In genomic region chr2:71940695-71941094, GRCh38 we compare ENCODE assay signal across 20 cellular contexts.
A peak's percentile ranks its signal among the peaks of the same experiment; 100 is the strongest.
DNase-seq lines count a peak whose midpoint lies in the region; ATAC-seq and TF ChIP-seq lines count a peak whose summit lies in the region.
"Had no signal": no experiment of that assay in that cellular context is flagged by ENCODE, and none has a peak within 500 bp of the region (broad histone marks: within the 10 kb centered on the region; RNA-seq: fewer than 3 reads in every experiment).

No MANE protein-coding gene starts in this region.

- WGBS in mammary epithelial cell (ENCODE audit: low coverage, missing lambda C conversion rate) = 83% methylated on average over 4 of the region's 5 CpGs
- WGBS in lung, 2 donors = 87 to 88% methylated on average over 5 of the region's 5 CpGs
- WGBS in transverse colon (ENCODE audit: low coverage in 1 of 2), 2 donors = 39 to 57% methylated on average over 5 of the region's 5 CpGs

- no peak overlapping the region for H2AFZ ChIP-seq in mammary epithelial cell (ENCODE audit: low read depth, low read length)

- CTCF ChIA-PET in MCF 10A (lab: Yijun Ruan, JAX) (interaction anchor here (0.7 kb wide), 1 partner anchor 17 kb away, joined by 3 read pairs; no protein-coding TSS in a partner anchor), mammary epithelial cell (lab: Charles Lee; ENCODE audit: low non-redundant PET) (no interaction called here)

- POLR2A ChIA-PET in MCF 10A (lab: Yijun Ruan, JAX) = no interaction called here
- POLR2A ChIA-PET in naive thymus-derived CD8-positive, alpha-beta T cell (lab: Charles Lee) = no interaction called here

- H3K27me3 ChIP-seq in mammary epithelial cell (ENCODE audit: insufficient read depth, low read length) (peaks cover 6% of the 10 kb centered on the region), lung (ENCODE audit: control insufficient read depth, insufficient read depth) (no peaks in the 10 kb centered on the region), transverse colon (no peaks in the 10 kb centered on the region)
- H3K27me3 ChIP-seq: SJCRH30 had no signal

- DNase-seq in MCF 10A (ENCODE audit: unreplicated experiment) = peak; percentile 83
- no peak for DNase-seq in mammary epithelial cell
- DNase-seq in cerebellar nuclear complex (lab: John Stamatoyannopoulos, UW) = peak; percentile 63 to 84
- peak; percentile 26 for DNase-seq in lung (ENCODE audit: low spot score)
- peak; percentile 30 for DNase-seq in transverse colon
- DNase-seq in naive thymus-derived CD8-positive, alpha-beta T cell = no peak
- no peak for DNase-seq in progenitor cell of endocrine pancreas (ENCODE audit: low spot score, unreplicated experiment)
- DNase-seq in GM19238 (ENCODE audit: insufficient read length, low spot score) = no peak
- DNase-seq: activated CD8-positive, alpha-beta memory T cell treated with anti-CD3 and anti-CD28 coated beads, Interleukin-2, amount 50 U/mL, for 4 hours; activated naive CD4-positive, alpha-beta T cell treated with Interleukin-2 at 50 U/mL for 16 hours; NCI-H1930; SJCRH30; stimulated activated naive CD4-positive, alpha-beta T cell; T-helper 2 cell had no signal

- no peaks in the 10 kb centered on the region for H3K79me2 ChIP-seq in mammary epithelial cell (ENCODE audit: insufficient read depth, low read length)

- TF ChIP-seq POLR2A in transverse colon (IDR thresholded peaks at IDR 0.05) = no peak

- no peak for TF ChIP-seq CTCF in MCF 10A (IDR thresholded peaks at IDR 0.05; ENCODE audit: unreplicated experiment)
- no peak for TF ChIP-seq CTCF in mammary epithelial cell (conservative IDR thresholded peaks at IDR 0.05 in 1 of 2, IDR thresholded peaks at IDR 0.05 in 1 of 2; ENCODE audit: extremely low read depth in 1 of 2, insufficient read depth in 1 of 2, low read depth in 1 of 2, low read length in 2 of 2)
- TF ChIP-seq CTCF in lung (IDR thresholded peaks at IDR 0.05; ENCODE audit: control extremely low read depth, extremely low read depth) = no peak
- TF ChIP-seq CTCF in transverse colon (IDR thresholded peaks at IDR 0.05) = no peak
- TF ChIP-seq CTCF in progenitor cell of endocrine pancreas (IDR thresholded peaks at IDR 0.05; ENCODE audit: unreplicated experiment) = no peak

- BruUV-seq in MCF 10A (replicated peaks; lab: Mats Ljungman, UMichigan) = no TSS peak
- BruUV-seq in mammary epithelial cell (replicated peaks; lab: Mats Ljungman, UMichigan) = no TSS peak

- no peak overlapping the region for H3K4me3 ChIP-seq in mammary epithelial cell (replicated peaks in 1 of 3; ENCODE audit: insufficient read depth in 1 of 3, low read depth in 2 of 3, low read length in 3 of 3)
- no peak overlapping the region for H3K4me3 ChIP-seq in lung
- no peak overlapping the region for H3K4me3 ChIP-seq in transverse colon
- H3K4me3 ChIP-seq: heart right ventricle, SJCRH30 had no signal

- no peaks in the 10 kb centered on the region for H3K27me3 Mint-ChIP-seq in MCF 10A (ENCODE audit: insufficient read depth, unreplicated experiment)
- H3K27me3 Mint-ChIP-seq in naive thymus-derived CD8-positive, alpha-beta T cell = peaks cover 1 to 22% (median 6%) of the 10 kb centered on the region in 5 donors
- H3K27me3 Mint-ChIP-seq in progenitor cell of endocrine pancreas = peaks cover 24% of the 10 kb centered on the region
- H3K27me3 Mint-ChIP-seq: dendritic cell treated with granulocyte-macrophage colony-stimulating factor and Interleukin-4, amounts not matched to agents 40 ng/mL and 50 ng/mL, for 4 days had no signal

- H3K4me2 ChIP-seq in mammary epithelial cell (ENCODE audit: insufficient read depth, low read depth, low read length) = no peak overlapping the region

- no peaks in the 10 kb centered on the region for H4K20me1 ChIP-seq in mammary epithelial cell (ENCODE audit: insufficient read depth, low read length)

- no peak for ATAC-seq in lung (ENCODE audit: insufficient read depth, low FRiP score)
- ATAC-seq in naive thymus-derived CD8-positive, alpha-beta T cell = no peak
- ATAC-seq: activated CD4-positive, CD25-positive, alpha-beta regulatory T cell treated with anti-CD3 and anti-CD28 coated beads, Interleukin-2, amount 50 U/mL, for 24 hours; CD8-positive, alpha-beta T cell; esophagus mucosa had no signal

- no peaks in the 10 kb centered on the region for H3K9me3 Mint-ChIP-seq in MCF 10A (ENCODE audit: unreplicated experiment)
- H3K9me3 Mint-ChIP-seq in naive thymus-derived CD8-positive, alpha-beta T cell = no peaks in the 10 kb centered on the region
- H3K9me3 Mint-ChIP-seq in progenitor cell of endocrine pancreas (ENCODE audit: low read depth) = no peaks in the 10 kb centered on the region
- H3K9me3 Mint-ChIP-seq: CD8-positive, alpha-beta T cell; dendritic cell treated with granulocyte-macrophage colony-stimulating factor and Interleukin-4, amounts not matched to agents 40 ng/mL and 50 ng/mL, for 4 days had no signal

- dilution Hi-C loops in mammary epithelial cell (cut with HindIII; ENCODE audit: low sequenced_read_pairs) = loop anchor here (25.0 kb wide), 1 partner anchor 197 kb away; the partner anchor contains the start of gene CYP26B1

- no peaks in the 10 kb centered on the region for H3K4me1 ChIP-seq in mammary epithelial cell (ENCODE audit: insufficient read depth, low read length)
- no peaks in the 10 kb centered on the region for H3K4me1 ChIP-seq in lung (ENCODE audit: control insufficient read depth in 2 of 2, insufficient read depth in 2 of 2, low read length in 2 of 2)
- peaks cover 0 to 20% (median 8%) of the 10 kb centered on the region in 4 donors for H3K4me1 ChIP-seq in transverse colon
- H3K4me1 ChIP-seq: SJCRH30 had no signal

- H3K36me3 Mint-ChIP-seq in MCF 10A (ENCODE audit: insufficient read depth, unreplicated experiment) = no peaks in the 10 kb centered on the region
- no peaks in the 10 kb centered on the region for H3K36me3 Mint-ChIP-seq in naive thymus-derived CD8-positive, alpha-beta T cell
- no peaks in the 10 kb centered on the region for H3K36me3 Mint-ChIP-seq in progenitor cell of endocrine pancreas (ENCODE audit: insufficient read depth)
- H3K36me3 Mint-ChIP-seq: CD8-positive, alpha-beta T cell had no signal

- H3K9ac ChIP-seq in mammary epithelial cell (ENCODE audit: insufficient read depth, low read length) = no peak overlapping the region

- intact Hi-C loops in MCF 10A (cut with micrococcal nuclease) = no loop called here
- intact Hi-C loops in mammary epithelial cell (cut with micrococcal nuclease) = no loop called here
- intact Hi-C loops in transverse colon (cut with DNase I; ENCODE audit: low total_unique reads) = no loop called here

- no peak overlapping the region for H3K4me3 Mint-ChIP-seq in MCF 10A (ENCODE audit: unreplicated experiment)
- H3K4me3 Mint-ChIP-seq in naive thymus-derived CD8-positive, alpha-beta T cell = no peak overlapping the region
- no peak overlapping the region for H3K4me3 Mint-ChIP-seq in progenitor cell of endocrine pancreas (ENCODE audit: low read depth)
- H3K4me3 Mint-ChIP-seq: CD8-positive, alpha-beta T cell; dendritic cell treated with granulocyte-macrophage colony-stimulating factor and Interleukin-4, amounts not matched to agents 40 ng/mL and 50 ng/mL, for 4 days; H9 had no signal

- H3K4me1 Mint-ChIP-seq in MCF 10A (ENCODE audit: insufficient read depth, unreplicated experiment) (no peaks in the 10 kb centered on the region), progenitor cell of endocrine pancreas (ENCODE audit: low read depth) (no peaks in the 10 kb centered on the region)
- no peaks in the 10 kb centered on the region for H3K4me1 Mint-ChIP-seq in naive thymus-derived CD8-positive, alpha-beta T cell

- H3K9me3 ChIP-seq in mammary epithelial cell (replicated peaks; ENCODE audit: insufficient read depth, low read length) (no peaks in the 10 kb centered on the region), lung (ENCODE audit: control insufficient read depth in 2 of 2, insufficient read depth in 1 of 2, low read length in 1 of 2) (no peaks in the 10 kb centered on the region), transverse colon (no peaks in the 10 kb centered on the region)
- H3K9me3 ChIP-seq: heart right ventricle, SJCRH30 had no signal

- H3K36me3 ChIP-seq in mammary epithelial cell (ENCODE audit: insufficient read depth, low read length) (no peaks in the 10 kb centered on the region), lung (ENCODE audit: control insufficient read depth in 2 of 2, insufficient read depth in 2 of 2, low read length in 2 of 2) (no peaks in the 10 kb centered on the region), transverse colon (no peaks in the 10 kb centered on the region)
- H3K36me3 ChIP-seq: heart right ventricle, SJCRH30 had no signal

- no peak overlapping the region for H3K27ac Mint-ChIP-seq in MCF 10A (ENCODE audit: low read depth, unreplicated experiment)
- H3K27ac Mint-ChIP-seq in naive thymus-derived CD8-positive, alpha-beta T cell = no peak overlapping the region
- no peak overlapping the region for H3K27ac Mint-ChIP-seq in progenitor cell of endocrine pancreas
- H3K27ac Mint-ChIP-seq: CD8-positive, alpha-beta T cell; dendritic cell treated with granulocyte-macrophage colony-stimulating factor and Interleukin-4, amounts not matched to agents 40 ng/mL and 50 ng/mL, for 4 days; H9 had no signal

- TF ChIP-seq EP300 in transverse colon (IDR thresholded peaks at IDR 0.05; ENCODE audit: low read depth) = no peak

- in situ Hi-C loops in mammary epithelial cell (cut with MboI; ENCODE audit: low sequenced_read_pairs in 2 of 2) = loop anchor here in 1 of 2 donors (25.0 kb wide), 1 partner anchor 797 kb away; no protein-coding TSS in a partner anchor
- in situ Hi-C loops in transverse colon (cut with MboI; ENCODE audit: low pct_ligation_motif_present in 1 of 4, low pct_unique_long_range_greater_than_20kb in 1 of 4, low sequenced_read_pairs in 3 of 4) = loop anchor here in 2 of 4 donors (25.0 kb wide), 3 partner anchors 622 to 797 kb away; no protein-coding TSS in a partner anchor

- H3K27ac ChIP-seq in mammary epithelial cell (ENCODE audit: insufficient read depth, low read depth, low read length) (no peak overlapping the region), lung (ENCODE audit: low read depth in 1 of 2, low read length in 1 of 2) (no peak overlapping the region), transverse colon (peak overlapping the region in 1 of 4 donors; percentile 14)
- H3K27ac ChIP-seq: heart right ventricle, SJCRH30 had no signal

Comparison
In these comparisons a context has a peak if more than half of its experiments do, and no peak if none do; other contexts are left out.
1. DNase-seq: peak in MCF 10A (single experiment), cerebellar nuclear complex (2 of 2), lung (single experiment) and transverse colon (single experiment); none in mammary epithelial cell (single experiment), naive thymus-derived CD8-positive, alpha-beta T cell (0 of 10), progenitor cell of endocrine pancreas (single experiment) and GM19238 (single experiment).